29 cellular contexts compared by ENCODE assay signal in genomic region chr6:162898011-162898410, GRCh38.
"Had no signal": no experiment of that assay in that cellular context is flagged by ENCODE, and none has a peak within 500 bp of the region (broad histone marks: within the 10 kb centered on the region; RNA-seq: fewer than 3 reads in every experiment).

No MANE protein-coding gene starts in this region.

- H3K9me3 Mint-ChIP-seq: stimulated activated effector memory CD8-positive, alpha-beta T cell treated with anti-CD3 and anti-CD28 coated beads, Interleukin-12 subunit alpha, Interleukin-12 subunit beta, amount 100 ng/mL, for 72 hours; stimulated activated memory B cell treated with anti-CD40 and anti-IgM and Interleukin-4, amounts not matched to agents 10 μg/mL and 1 μg/mL and 100 μg/mL, for 72 hours; type B pancreatic cell had no signal

- H3K4me3 Mint-ChIP-seq: stimulated activated effector memory CD8-positive, alpha-beta T cell treated with anti-CD3 and anti-CD28 coated beads, Interleukin-12 subunit alpha, Interleukin-12 subunit beta, amount 100 ng/mL, for 72 hours; stimulated activated memory B cell treated with anti-CD40 and anti-IgM and Interleukin-4, amounts not matched to agents 10 μg/mL and 1 μg/mL and 100 μg/mL, for 72 hours; stimulated activated naive B cell treated with anti-CD40 and anti-IgM and Interleukin-4, amounts not matched to agents 10 μg/mL and 1 μg/mL and 100 μg/mL, for 72 hours; stimulated activated naive CD8-positive, alpha-beta T cell treated with anti-CD3 and anti-CD28 coated beads, Interleukin-15, amount 100 ng/mL, for 72 hours; stimulated activated naive CD8-positive, alpha-beta T cell treated with anti-CD3 and anti-CD28 coated beads, Interleukin-15, Interleukin-2, amounts not matched to agents 100 ng/mL and 50 ng/mL, for 24 hours; type B pancreatic cell had no signal

- H3K4me1 Mint-ChIP-seq: stimulated activated effector memory CD8-positive, alpha-beta T cell treated with anti-CD3 and anti-CD28 coated beads, Interleukin-12 subunit alpha, Interleukin-12 subunit beta, amount 100 ng/mL, for 72 hours; stimulated activated memory B cell treated with anti-CD40 and anti-IgM and Interleukin-4, amounts not matched to agents 10 μg/mL and 1 μg/mL and 100 μg/mL, for 72 hours; stimulated activated naive B cell treated with anti-CD40 and anti-IgM and Interleukin-4, amounts not matched to agents 10 μg/mL and 1 μg/mL and 100 μg/mL, for 72 hours; stimulated activated naive CD8-positive, alpha-beta T cell treated with anti-CD3 and anti-CD28 coated beads, Interleukin-15, amount 100 ng/mL, for 72 hours had no signal

- H3K27ac Mint-ChIP-seq: stimulated activated effector memory CD8-positive, alpha-beta T cell treated with anti-CD3 and anti-CD28 coated beads, Interleukin-12 subunit alpha, Interleukin-12 subunit beta, amount 100 ng/mL, for 72 hours; stimulated activated memory B cell treated with anti-CD40 and anti-IgM and Interleukin-4, amounts not matched to agents 10 μg/mL and 1 μg/mL and 100 μg/mL, for 72 hours; stimulated activated naive B cell treated with anti-CD40 and anti-IgM and Interleukin-4, amounts not matched to agents 10 μg/mL and 1 μg/mL and 100 μg/mL, for 72 hours; stimulated activated naive CD8-positive, alpha-beta T cell treated with anti-CD3 and anti-CD28 coated beads, Interleukin-15, amount 100 ng/mL, for 72 hours; stimulated activated naive CD8-positive, alpha-beta T cell treated with anti-CD3 and anti-CD28 coated beads, Interleukin-15, Interleukin-2, amounts not matched to agents 100 ng/mL and 50 ng/mL, for 24 hours; type B pancreatic cell had no signal

- FAIRE-seq: urothelium cell line had no signal

- DNase-seq: stimulated activated CD4-positive, alpha-beta T cell treated with anti-CD3 and anti-CD28 coated beads, Interleukin-2, amount 100 ng/mL, for 48 hours; stimulated activated CD4-positive, alpha-beta T cell treated with anti-CD3 and anti-CD28 coated beads, Interleukin-4, amount 100 ng/mL, for 1 hour; stimulated activated CD4-positive, alpha-beta T cell treated with anti-CD3 and anti-CD28 coated beads, Interleukin-4, amount 100 ng/mL, for 24 hours; stimulated activated CD4-positive, alpha-beta T cell treated with anti-CD3 and anti-CD28 coated beads, Interleukin-4, amount 100 ng/mL, for 4 hours; stimulated activated CD8-positive, alpha-beta memory T cell treated with anti-CD3 and anti-CD28 coated beads, Interleukin-4, amount 100 ng/mL, for 48 hours; stimulated activated naive B cell treated with anti-CD40 and anti-IgM and Interleukin-4, amounts not matched to agents 10 μg/mL and 1 μg/mL and 100 μg/mL, for 72 hours; stimulated activated naive CD4-positive, alpha-beta T cell; stimulated activated naive CD4-positive, alpha-beta T cell treated with Interleukin-2 at 50 U/mL for 16 hours; stimulated activated naive CD8-positive, alpha-beta T cell treated with anti-CD3 and anti-CD28 coated beads, Interleukin-15, amount 100 ng/mL, for 72 hours; stimulated activated naive CD8-positive, alpha-beta T cell treated with anti-CD3 and anti-CD28 coated beads, Interleukin-15, Interleukin-2, amounts not matched to agents 100 U/mL and 50 U/mL, for 24 hours; stomach; substantia nigra; testis; thyroid gland; tibial artery; transverse colon; trophoblast cell; upper lobe of left lung; upper lobe of right lung; uterus had no signal

- H3K27me3 ChIP-seq: stomach, suprapubic skin, testis, thyroid gland, tibial artery, tibial nerve, transverse colon, upper lobe of left lung, upper lobe of right lung, uterus, vagina had no signal

- H3K9me3 ChIP-seq: stomach, suprapubic skin, testis, thoracic aorta, thyroid gland, tibial artery, tibial nerve, transverse colon, upper lobe of left lung, upper lobe of right lung, uterus, vagina had no signal

- H3K4me1 ChIP-seq: stomach, suprapubic skin, testis, thyroid gland, tibial artery, transverse colon, upper lobe of left lung, upper lobe of right lung, uterus, vagina had no signal

- H3K36me3 Mint-ChIP-seq: stimulated activated effector memory CD8-positive, alpha-beta T cell treated with anti-CD3 and anti-CD28 coated beads, Interleukin-12 subunit alpha, Interleukin-12 subunit beta, amount 100 ng/mL, for 72 hours; stimulated activated memory B cell treated with anti-CD40 and anti-IgM and Interleukin-4, amounts not matched to agents 10 μg/mL and 1 μg/mL and 100 μg/mL, for 72 hours; stimulated activated naive B cell treated with anti-CD40 and anti-IgM and Interleukin-4, amounts not matched to agents 10 μg/mL and 1 μg/mL and 100 μg/mL, for 72 hours; type B pancreatic cell had no signal

- H3K27ac ChIP-seq: stomach, suprapubic skin, testis, thoracic aorta, thyroid gland, tibial artery, tibial nerve, transverse colon, upper lobe of left lung, upper lobe of right lung, uterus, vagina had no signal

- H3K4me3 ChIP-seq: stomach, suprapubic skin, testis, thoracic aorta, thyroid gland, tibial artery, tibial nerve, transverse colon, upper lobe of left lung, upper lobe of right lung, uterus, vagina had no signal

- H3K27me3 Mint-ChIP-seq: stimulated activated naive B cell treated with anti-CD40 and anti-IgM and Interleukin-4, amounts not matched to agents 10 μg/mL and 1 μg/mL and 100 μg/mL, for 72 hours; stimulated activated naive CD8-positive, alpha-beta T cell treated with anti-CD3 and anti-CD28 coated beads, Interleukin-15, Interleukin-2, amounts not matched to agents 100 ng/mL and 50 ng/mL, for 24 hours; type B pancreatic cell had no signal

- H3K36me3 ChIP-seq: stomach, suprapubic skin, thoracic aorta, thyroid gland, tibial artery, tibial nerve, transverse colon, upper lobe of left lung, upper lobe of right lung, uterus, vagina had no signal
